ENCODE assay signal across 1 cellular context in the genomic region with DNA sequence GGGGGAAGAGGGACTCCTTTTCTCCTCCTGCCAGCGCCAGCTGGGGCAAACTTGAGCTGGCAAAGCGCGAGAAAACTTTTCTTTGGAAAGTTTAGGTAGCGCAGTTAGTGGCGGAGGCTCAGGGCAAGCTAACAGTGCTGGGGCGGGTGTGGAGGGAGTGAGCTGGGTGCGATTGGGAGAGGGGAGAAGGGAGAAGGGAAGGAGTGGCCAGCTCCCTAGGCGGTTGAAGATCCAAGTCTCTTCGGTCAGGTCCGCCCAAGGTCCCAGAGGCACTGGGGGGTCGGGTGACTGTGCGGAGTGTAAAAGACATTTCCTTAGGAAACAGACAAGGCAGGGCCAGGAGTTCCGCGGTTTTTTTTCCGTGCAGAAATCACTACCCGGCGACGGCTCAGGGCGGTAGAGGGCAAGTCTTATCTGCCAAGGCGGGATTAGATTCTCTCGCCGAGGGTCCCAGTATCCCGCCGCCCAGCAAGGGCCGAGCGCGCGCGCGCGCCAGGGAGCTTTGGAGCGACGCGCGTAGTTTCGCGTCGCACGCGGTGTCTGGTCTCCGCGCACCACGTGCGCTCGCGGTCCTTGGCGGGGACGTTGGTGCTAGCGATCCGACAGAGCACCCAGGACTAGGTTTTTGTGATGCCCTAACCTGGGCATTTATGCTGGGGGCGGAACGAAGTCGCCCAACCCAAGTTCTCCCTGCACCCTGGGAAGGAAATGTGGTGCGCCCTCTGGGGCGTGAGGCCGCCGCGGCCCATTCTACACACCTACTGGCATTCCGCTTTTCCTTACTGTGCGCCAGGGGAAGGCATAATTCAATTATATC.
A peak's percentile ranks its signal among the peaks of the same experiment; 100 is the strongest.
TF ChIP-seq lines count a peak whose summit lies in the region.

No MANE protein-coding gene starts in this region.

TF ChIP-seq in WTC11, 78 proteins besides CTCF, POLR2A, EP300 and RAD21 (continued from another document):
- 0 out of 2 replicates have a peak, but pooled peaks have one; percentile 36 for TF ChIP-seq HMGXB4 (CRISPR knock-in tag; IDR thresholded peaks at IDR 0.05)
- no peak for TF ChIP-seq ZNF671 (CRISPR knock-in tag; IDR thresholded peaks at IDR 0.05)
- peak; percentile 56 for TF ChIP-seq ZNF423 (CRISPR knock-in tag; IDR thresholded peaks at IDR 0.05)
- no peak for TF ChIP-seq JAZF1 (CRISPR knock-in tag; IDR thresholded peaks at IDR 0.05)
- no peak for TF ChIP-seq JUN (CRISPR knock-in tag; IDR thresholded peaks at IDR 0.05)
- TF ChIP-seq RORB (CRISPR knock-in tag; IDR thresholded peaks at IDR 0.05) = no peak
- TF ChIP-seq ESRRA (CRISPR knock-in tag; IDR thresholded peaks at IDR 0.05; ENCODE audit: borderline replicate concordance) = no peak
- TF ChIP-seq, protein P1, sequence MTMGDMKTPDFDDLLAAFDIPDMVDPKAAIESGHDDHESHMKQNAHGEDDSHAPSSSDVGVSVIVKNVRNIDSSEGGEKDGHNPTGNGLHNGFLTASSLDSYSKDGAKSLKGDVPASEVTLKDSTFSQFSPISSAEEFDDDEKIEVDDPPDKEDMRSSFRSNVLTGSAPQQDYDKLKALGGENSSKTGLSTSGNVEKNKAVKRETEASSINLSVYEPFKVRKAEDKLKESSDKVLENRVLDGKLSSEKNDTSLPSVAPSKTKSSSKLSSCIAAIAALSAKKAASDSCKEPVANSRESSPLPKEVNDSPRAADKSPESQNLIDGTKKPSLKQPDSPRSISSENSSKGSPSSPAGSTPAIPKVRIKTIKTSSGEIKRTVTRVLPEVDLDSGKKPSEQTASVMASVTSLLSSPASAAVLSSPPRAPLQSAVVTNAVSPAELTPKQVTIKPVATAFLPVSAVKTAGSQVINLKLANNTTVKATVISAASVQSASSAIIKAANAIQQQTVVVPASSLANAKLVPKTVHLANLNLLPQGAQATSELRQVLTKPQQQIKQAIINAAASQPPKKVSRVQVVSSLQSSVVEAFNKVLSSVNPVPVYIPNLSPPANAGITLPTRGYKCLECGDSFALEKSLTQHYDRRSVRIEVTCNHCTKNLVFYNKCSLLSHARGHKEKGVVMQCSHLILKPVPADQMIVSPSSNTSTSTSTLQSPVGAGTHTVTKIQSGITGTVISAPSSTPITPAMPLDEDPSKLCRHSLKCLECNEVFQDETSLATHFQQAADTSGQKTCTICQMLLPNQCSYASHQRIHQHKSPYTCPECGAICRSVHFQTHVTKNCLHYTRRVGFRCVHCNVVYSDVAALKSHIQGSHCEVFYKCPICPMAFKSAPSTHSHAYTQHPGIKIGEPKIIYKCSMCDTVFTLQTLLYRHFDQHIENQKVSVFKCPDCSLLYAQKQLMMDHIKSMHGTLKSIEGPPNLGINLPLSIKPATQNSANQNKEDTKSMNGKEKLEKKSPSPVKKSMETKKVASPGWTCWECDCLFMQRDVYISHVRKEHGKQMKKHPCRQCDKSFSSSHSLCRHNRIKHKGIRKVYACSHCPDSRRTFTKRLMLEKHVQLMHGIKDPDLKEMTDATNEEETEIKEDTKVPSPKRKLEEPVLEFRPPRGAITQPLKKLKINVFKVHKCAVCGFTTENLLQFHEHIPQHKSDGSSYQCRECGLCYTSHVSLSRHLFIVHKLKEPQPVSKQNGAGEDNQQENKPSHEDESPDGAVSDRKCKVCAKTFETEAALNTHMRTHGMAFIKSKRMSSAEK (CRISPR knock-in tag; IDR thresholded peaks at IDR 0.05; ENCODE audit: borderline replicate concordance) = no peak
- TF ChIP-seq, protein P2, sequence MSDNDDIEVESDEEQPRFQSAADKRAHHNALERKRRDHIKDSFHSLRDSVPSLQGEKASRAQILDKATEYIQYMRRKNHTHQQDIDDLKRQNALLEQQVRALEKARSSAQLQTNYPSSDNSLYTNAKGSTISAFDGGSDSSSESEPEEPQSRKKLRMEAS (CRISPR knock-in tag; IDR thresholded peaks at IDR 0.05) = peak; percentile 85
TF ChIP-seq in WTC11: peak in this region for 15.
